In genomic region chrX:95065151-95065550, GRCh38 we compare ENCODE assay signal across 22 cellular contexts.
"Had no signal": no experiment of that assay in that cellular context is flagged by ENCODE, and none has a peak within 500 bp of the region (broad histone marks: within the 10 kb centered on the region; RNA-seq: fewer than 3 reads in every experiment).

No MANE protein-coding gene starts in this region.

- H3K4me3 ChIP-seq: SJCRH30 had no signal

- H3K4me3 Mint-ChIP-seq: IgD-negative memory B cell had no signal

- H3K27ac ChIP-seq: SJCRH30 had no signal

- H3K36me3 Mint-ChIP-seq: IgD-negative memory B cell had no signal

- ATAC-seq: HepG2, Panc1, PC-3, Right ventricle myocardium inferior, SK-N-SH treated with all-trans-retinoic acid at 6 μM for 48 hours had no signal

- H3K4me1 Mint-ChIP-seq: IgD-negative memory B cell had no signal

- DNase-seq: KBM-7, MV-4-11, NCI-H1048, NCI-H1105, NCI-H1417, NCI-H146, NCI-H1694 treated with DMSO at 0.1 percent for 48 hours, NCI-H1930, NCI-H2081, NCI-H2107, NCI-H2227 treated with DMSO at 0.1 percent for 48 hours, NCI-H524, NCI-H526 treated with DMSO at 0.1 percent for 48 hours, NCI-H748 treated with DMSO at 0.1 percent for 48 hours, PC-3, SHP77 treated with DMSO at 0.1 percent for 48 hours, SJCRH30 had no signal

- H3K36me3 ChIP-seq: SJCRH30 had no signal

- H3K27me3 Mint-ChIP-seq: IgD-negative memory B cell had no signal

- H3K4me1 ChIP-seq: SJCRH30 had no signal

- FAIRE-seq: HepG2 had no signal

- H3K27ac Mint-ChIP-seq: IgD-negative memory B cell had no signal

- H3K27me3 ChIP-seq: SJCRH30 had no signal

- H3K9me3 ChIP-seq: SJCRH30 had no signal
